Comparison of ENCODE assay signal across 20 cellular contexts in the genomic region with DNA sequence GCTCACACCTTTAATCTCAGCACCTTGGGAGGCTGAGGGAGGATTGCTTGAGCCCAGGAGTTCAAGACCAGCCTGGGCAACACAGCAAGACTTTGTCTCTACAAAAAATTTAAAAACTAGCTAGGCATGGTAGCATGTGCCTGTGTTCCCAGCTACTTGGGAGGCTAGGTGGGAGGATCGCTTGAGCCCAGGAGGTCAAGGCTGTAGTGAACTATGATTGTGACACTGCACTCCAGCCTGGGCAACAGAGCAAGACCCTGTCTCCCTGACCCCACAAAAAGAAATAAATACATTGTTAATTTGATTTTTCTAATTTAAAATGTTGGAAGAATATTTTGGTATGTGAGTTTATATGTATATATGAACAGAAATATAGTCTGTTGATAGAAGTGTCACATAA. TPM values are rescaled to one million over a fixed set of nuclear protein-coding genes. Genes with fewer than 3 reads are reported as not detected.
DNase-seq lines count a peak whose midpoint lies in the region; ATAC-seq and TF ChIP-seq lines count a peak whose summit lies in the region.
"Had no signal": no experiment of that assay in that cellular context is flagged by ENCODE, and none has a peak within 500 bp of the region (broad histone marks: within the 10 kb centered on the region; RNA-seq: fewer than 3 reads in every experiment).

No MANE protein-coding gene starts in this region.

- H3K4me1 ChIP-seq in A673 (ENCODE audit: insufficient read depth, low read length, poor library complexity, severe bottlenecking) (peaks cover 22% of the 10 kb centered on the region), HEK293 (ENCODE audit: control insufficient read depth, insufficient read depth, low read length) (0 out of 2 replicates have a peak, but pooled peaks cover 4% of the 10 kb centered on the region)

- no peak for DNase-seq in A673 (ENCODE audit: low spot score)
- no peak for DNase-seq in T-helper 17 cell
- DNase-seq in MV-4-11 (lab: John Stamatoyannopoulos, UW): no peak
- no peak for DNase-seq in stimulated activated CD4-positive, alpha-beta T cell treated with anti-CD3 and anti-CD28 coated beads, Interleukin-12 subunit alpha, Interleukin-12 subunit beta, amount 100 ng/mL, for 4 hours
- DNase-seq: Caco-2; CD4-positive, CD25-positive, alpha-beta regulatory T cell; CD8-positive, alpha-beta T cell; DMS153; DND-41; H9; HFFc6 had no signal

- peak overlapping the region; percentile 21 for H3K27ac ChIP-seq in A673 (ENCODE audit: low read depth, low read length, poor library complexity, severe bottlenecking)
- no peak overlapping the region for H3K27ac ChIP-seq in HEK293 (ENCODE audit: extremely low read depth, low read depth, low read length)
- H3K27ac ChIP-seq: BLaER1, C4-2B had no signal

- POLR2A ChIA-PET in A673 (lab: Charles Lee; ENCODE audit: low non-redundant PET) (no interaction called here), HEK293 (lab: Yijun Ruan, JAX) (no interaction called here)

- no peaks in the 10 kb centered on the region for H3K9me3 ChIP-seq in A673 (ENCODE audit: low read depth, low read length, poor library complexity, severe bottlenecking)
- H3K9me3 ChIP-seq in HEK293 (ENCODE audit: control insufficient read depth, insufficient read depth, low read depth, low read length): no peaks in the 10 kb centered on the region
- H3K9me3 ChIP-seq in T-helper 17 cell (ENCODE audit: control insufficient read depth, low read length, poor library complexity, severe bottlenecking): no peaks in the 10 kb centered on the region
- H3K9me3 ChIP-seq: BLaER1, Caco-2 had no signal

- H3K36me3 ChIP-seq in A673 (ENCODE audit: insufficient read depth, low read length, poor library complexity, severe bottlenecking) (peaks cover 10% of the 10 kb centered on the region), HEK293 (ENCODE audit: control insufficient read depth in 2 of 2, insufficient read depth in 1 of 2, low read length in 2 of 2) (peaks cover 3 to 5% of the 10 kb centered on the region in 2 experiments)

- TF ChIP-seq CTCF in A673 (conservative IDR thresholded peaks at IDR 0.05; ENCODE audit: low read depth, low read length) (no peak), HEK293 (tag by site-specific recombination; IDR thresholded peaks at IDR 0.05) (no peak), nephron (IDR thresholded peaks at IDR 0.05; ENCODE audit: unreplicated experiment in 3 of 3) (no peak)

- intact Hi-C loops in A673 (cut with micrococcal nuclease; ENCODE audit: unreplicated experiment): no loop called here

- no TSS peak for BruUV-seq in A673 (replicated peaks; lab: Mats Ljungman, UMichigan)

- ATAC-seq in T-helper 17 cell (no peak), GM18858 (IDR thresholded peaks at IDR 0.05; ENCODE audit: unreplicated experiment) (no peak), HG03571 (IDR thresholded peaks at IDR 0.05; ENCODE audit: unreplicated experiment) (no peak)
- ATAC-seq: CD8-positive, alpha-beta T cell; GM23338; HCT116 had no signal

- CTCF ChIA-PET in A673 (lab: Charles Lee): no interaction called here
- CTCF ChIA-PET in HEK293 (lab: Yijun Ruan, JAX): interaction anchor here (1.0 to 2.7 kb wide), 4 partner anchors 14 to 70 kb away, joined by 4 to 8 read pairs (median 7); no protein-coding TSS in a partner anchor

- H3K4me3 ChIP-seq in A673 (ENCODE audit: low read depth, low read length, poor library complexity, severe bottlenecking) (no peak overlapping the region), HEK293 (ENCODE audit: low read depth, low read length) (no peak overlapping the region)
- H3K4me3 ChIP-seq: BLaER1, GM23338 had no signal

- H3K27me3 ChIP-seq in A673 (replicated peaks; ENCODE audit: insufficient read depth, low read depth, low read length, poor library complexity): no peaks in the 10 kb centered on the region
- H3K27me3 ChIP-seq: BLaER1 had no signal

- H3K27me3 Mint-ChIP-seq in T-helper 17 cell: no peaks in the 10 kb centered on the region
- no peaks in the 10 kb centered on the region for H3K27me3 Mint-ChIP-seq in nephron (ENCODE audit: low read depth)
- H3K27me3 Mint-ChIP-seq: B cell; CD4-positive, CD25-positive, alpha-beta regulatory T cell had no signal

- H3K9me3 Mint-ChIP-seq in nephron: no peaks in the 10 kb centered on the region
- H3K9me3 Mint-ChIP-seq: CD4-positive, CD25-positive, alpha-beta regulatory T cell; CD8-positive, alpha-beta T cell; GM23338; H9; HFFc6 had no signal

- H3K4me3 Mint-ChIP-seq in T-helper 17 cell: no peak overlapping the region
- H3K4me3 Mint-ChIP-seq in nephron: no peak overlapping the region
- H3K4me3 Mint-ChIP-seq: B cell; CD4-positive, CD25-positive, alpha-beta regulatory T cell; CD8-positive, alpha-beta T cell; GM23338; H9; HFFc6 had no signal

- H3K36me3 Mint-ChIP-seq in T-helper 17 cell (ENCODE audit: low read depth): peaks cover 2% of the 10 kb centered on the region
- H3K36me3 Mint-ChIP-seq in nephron (ENCODE audit: low read depth): peaks cover 11% of the 10 kb centered on the region

- H3K4me1 Mint-ChIP-seq in T-helper 17 cell: peaks cover 14% of the 10 kb centered on the region
- H3K4me1 Mint-ChIP-seq in nephron: peaks cover 53% of the 10 kb centered on the region
- H3K4me1 Mint-ChIP-seq: GM23338 had no signal

- H3K27ac Mint-ChIP-seq in T-helper 17 cell: peak overlapping the region; percentile 84
- peak overlapping the region; percentile 87 to 93 (median 91) for H3K27ac Mint-ChIP-seq in nephron
- H3K27ac Mint-ChIP-seq: B cell, GM23338, H9 had no signal

TF ChIP-seq in HEK293, 187 proteins besides CTCF, POLR2A, EP300 and RAD21:
- TF ChIP-seq ZNF560 (tag by site-specific recombination; IDR thresholded peaks at IDR 0.05; ENCODE audit: borderline replicate concordance) (no peak), KLF9 (tag by site-specific recombination; IDR thresholded peaks at IDR 0.05; ENCODE audit: low read depth) (no peak), ZNF121 (tag by site-specific recombination; IDR thresholded peaks at IDR 0.05) (peak; percentile 85)
- TF ChIP-seq, protein P1, sequence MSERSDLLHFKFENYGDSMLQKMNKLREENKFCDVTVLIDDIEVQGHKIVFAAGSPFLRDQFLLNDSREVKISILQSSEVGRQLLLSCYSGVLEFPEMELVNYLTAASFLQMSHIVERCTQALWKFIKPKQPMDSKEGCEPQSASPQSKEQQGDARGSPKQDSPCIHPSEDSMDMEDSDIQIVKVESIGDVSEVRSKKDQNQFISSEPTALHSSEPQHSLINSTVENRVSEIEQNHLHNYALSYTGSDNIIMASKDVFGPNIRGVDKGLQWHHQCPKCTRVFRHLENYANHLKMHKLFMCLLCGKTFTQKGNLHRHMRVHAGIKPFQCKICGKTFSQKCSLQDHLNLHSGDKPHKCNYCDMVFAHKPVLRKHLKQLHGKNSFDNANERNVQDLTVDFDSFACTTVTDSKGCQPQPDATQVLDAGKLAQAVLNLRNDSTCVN (tag by site-specific recombination; optimal IDR thresholded peaks at IDR 0.05): no peak

RNA-seq across cellular contexts. Expression of a gene that starts 22.4 kb away (rescaled TPM):
- total RNA-seq in A673 (2021) (23.2 and 23.5 TPM in 2 replicates), T-helper 17 cell (10 to 100 TPM; 11.9 to 17.0 TPM)

RNA-seq across cellular contexts. Expression of a gene that starts 58.3 kb away (rescaled TPM):
- total RNA-seq in A673 (2021): 173 and 185 TPM in 2 replicates
- 10 to 100 TPM; 78.5 to 85.4 TPM for total RNA-seq in T-helper 17 cell
